In the genomic region with DNA sequence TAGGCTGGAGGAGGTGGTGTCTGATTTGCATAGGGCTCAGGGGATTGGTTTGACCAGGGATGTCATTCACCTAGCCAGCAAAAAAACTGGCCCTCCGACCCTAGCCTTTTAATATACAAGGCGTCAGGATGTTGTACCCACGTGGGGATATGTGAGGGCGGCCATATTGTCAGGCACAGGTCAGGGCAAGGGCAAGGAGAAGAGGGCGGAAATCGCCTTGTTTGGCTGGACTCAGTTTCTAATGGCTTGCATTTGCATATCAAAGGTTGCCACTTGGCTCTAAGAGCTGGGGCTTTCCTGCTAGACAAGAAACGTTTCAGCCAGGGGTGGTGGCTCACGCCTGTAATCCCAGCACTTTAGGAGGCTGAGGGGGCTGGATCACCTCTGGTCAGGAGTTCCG, we compare ENCODE assay signal across 15 cellular contexts. TPM values are rescaled to one million over a fixed set of nuclear protein-coding genes. Genes with fewer than 3 reads are reported as not detected.
DNase-seq lines count a peak whose midpoint lies in the region; ATAC-seq, FAIRE-seq and TF ChIP-seq lines count a peak whose summit lies in the region.
"Had no signal": no experiment of that assay in that cellular context is flagged by ENCODE, and none has a peak within 500 bp of the region (broad histone marks: within the 10 kb centered on the region; RNA-seq: fewer than 3 reads in every experiment).

No MANE protein-coding gene starts in this region.

- no peak for FAIRE-seq in K562 (lab: Jason Lieb, UNC)
- FAIRE-seq: GM12878 had no signal

- H2BK120ac ChIP-seq in H9 (ENCODE audit: low read depth, low read length, poor library complexity, severe bottlenecking) = no peak overlapping the region
- no peak overlapping the region for H2BK120ac ChIP-seq in mesendoderm (ENCODE audit: low read depth, low read length)

- H2AFZ ChIP-seq in H9 (ENCODE audit: low read length) (no peak overlapping the region), K562 (ENCODE audit: low read depth, low read length) (no peak overlapping the region)

- peaks cover 0 to 8% (median 0%) of the 10 kb centered on the region in 3 experiments; a peak in 2 of 7 replicates for H3K36me3 Mint-ChIP-seq in H9 (ENCODE audit: insufficient read depth in 1 of 3, low read depth in 3 of 3)
- H3K36me3 Mint-ChIP-seq: CD8-positive, alpha-beta T cell had no signal

- H3K4me1 ChIP-seq in H9 (ENCODE audit: insufficient read depth, low read length) (no peaks in the 10 kb centered on the region), K562 (replicated peaks in 1 of 2; ENCODE audit: control insufficient read depth in 2 of 2, insufficient read depth in 2 of 2, low read length in 2 of 2) (no peaks in the 10 kb centered on the region; a peak in 2 of 5 replicates), mesendoderm (ENCODE audit: control insufficient read depth, low read depth, low read length) (no peaks in the 10 kb centered on the region)

- H4K8ac ChIP-seq in H9 (replicated peaks; ENCODE audit: insufficient read length, low read depth, low read length) = no peak overlapping the region
- H4K8ac ChIP-seq in mesendoderm (ENCODE audit: low read depth, low read length) = no peak overlapping the region

- no peak overlapping the region for H3K4me3 Mint-ChIP-seq in H9
- H3K4me3 Mint-ChIP-seq: B cell; CD8-positive, alpha-beta T cell had no signal

- H3K27ac ChIP-seq in H9 (ENCODE audit: insufficient read length, low read depth, low read length) (no peak overlapping the region), K562 (ENCODE audit: extremely low read depth, low read depth, low read length) (no peak overlapping the region), mesendoderm (ENCODE audit: low read depth, low read length) (no peak overlapping the region)
- H3K27ac ChIP-seq: BLaER1 treated with 17β-estradiol and CSF1 and Interleukin-3, amounts not matched to agents 10 nM and 100 nM had no signal

- no peak overlapping the region for H2BK20ac ChIP-seq in H9 (ENCODE audit: low read depth, low read length, poor library complexity, severe bottlenecking)

- no peak overlapping the region for H3K9ac ChIP-seq in H9 (ENCODE audit: extremely low read depth, insufficient read length, low read length)
- H3K9ac ChIP-seq in K562 (ENCODE audit: insufficient read depth in 1 of 2, low read depth in 2 of 2, low read length in 2 of 2) = no peak overlapping the region
- H3K9ac ChIP-seq in mesendoderm (ENCODE audit: low read length) = no peak overlapping the region
- H3K9ac ChIP-seq: BLaER1 treated with 17β-estradiol and CSF1 and Interleukin-3, amounts not matched to agents 10 nM and 100 nM had no signal

- CTCF ChIA-PET in K562 (lab: Yijun Ruan, JAX; ENCODE audit: low intra/inter-chr PET ratio) = no interaction called here

- H2BK15ac ChIP-seq in H9 (ENCODE audit: low read depth, low read length) (no peak overlapping the region), mesendoderm (replicated peaks; ENCODE audit: low read depth) (no peak overlapping the region)

- H4K20me1 ChIP-seq in H9 (ENCODE audit: control insufficient read depth, insufficient read depth, insufficient read length) (no peaks in the 10 kb centered on the region), K562 (replicated peaks; ENCODE audit: control insufficient read depth, insufficient read depth, low read length) (no peaks in the 10 kb centered on the region)
- H4K20me1 ChIP-seq: BLaER1 treated with 17β-estradiol and CSF1 and Interleukin-3, amounts not matched to agents 10 nM and 100 nM had no signal

- H3K9me3 Mint-ChIP-seq in H9 = peaks cover 7 to 10% of the 10 kb centered on the region in 2 experiments; a peak in 4 of 5 replicates
- H3K9me3 Mint-ChIP-seq: CD8-positive, alpha-beta T cell had no signal

- H3K18ac ChIP-seq in H9 (ENCODE audit: insufficient read length, low read depth, low read length) (no peak overlapping the region), mesendoderm (ENCODE audit: low read length) (no peak overlapping the region)

- H3K23ac ChIP-seq in H9 (ENCODE audit: insufficient read length, low read depth, low read length) = no peak overlapping the region
- no peak overlapping the region for H3K23ac ChIP-seq in mesendoderm (ENCODE audit: low read length)

- ATAC-seq in K562 = no peak
- ATAC-seq: CD8-positive, alpha-beta T cell; GM12878 had no signal

- no peak overlapping the region for H3K27ac Mint-ChIP-seq in H9
- H3K27ac Mint-ChIP-seq: B cell; CD8-positive, alpha-beta T cell had no signal

- H3K14ac ChIP-seq in H9 (ENCODE audit: insufficient read depth, low read length) = no peak overlapping the region

- H2BK12ac ChIP-seq in H9 (ENCODE audit: insufficient read length, low read depth, low read length) = no peak overlapping the region

- H3K36me3 ChIP-seq in K562 (ENCODE audit: control insufficient read depth, insufficient read depth, low read length) = no peaks in the 10 kb centered on the region
- H3K36me3 ChIP-seq in mesendoderm (ENCODE audit: control insufficient read depth, insufficient read depth, low read length) = no peaks in the 10 kb centered on the region
- H3K36me3 ChIP-seq: BLaER1 treated with 17β-estradiol and CSF1 and Interleukin-3, amounts not matched to agents 10 nM and 100 nM had no signal

- H3K9me3 ChIP-seq in H9 (ENCODE audit: control insufficient read depth, low read depth, low read length) (no peaks in the 10 kb centered on the region), K562 (replicated peaks; ENCODE audit: control insufficient read depth, insufficient read depth, low read depth, low read length) (no peaks in the 10 kb centered on the region)

- H2AK5ac ChIP-seq in H9 (ENCODE audit: insufficient read length, low read length) (no peak overlapping the region), mesendoderm (ENCODE audit: low read length) (no peak overlapping the region)

- BruUV-seq in K562 (replicated peaks; lab: Mats Ljungman, UMichigan) = no TSS peak

- no peak overlapping the region for H4K91ac ChIP-seq in H9 (ENCODE audit: insufficient read length, low read depth, low read length)

- intact Hi-C loops in K562 (cut with micrococcal nuclease) = no loop called here

- peaks cover 4 to 7% of the 10 kb centered on the region in 2 experiments; a peak in 3 of 4 replicates for H3K4me1 Mint-ChIP-seq in H9
- H3K4me1 Mint-ChIP-seq: B cell had no signal

- no peaks in the 10 kb centered on the region for H3K27me3 ChIP-seq in H9 (ENCODE audit: insufficient read depth, low read length)
- no peaks in the 10 kb centered on the region; a peak in 1 of 5 replicates for H3K27me3 ChIP-seq in K562 (ENCODE audit: control insufficient read depth in 2 of 2, insufficient read depth in 2 of 2, low read length in 2 of 2)
- no peaks in the 10 kb centered on the region for H3K27me3 ChIP-seq in mesendoderm (ENCODE audit: insufficient read depth, low read length, poor library complexity)
- H3K27me3 ChIP-seq: BLaER1 treated with 17β-estradiol and CSF1 and Interleukin-3, amounts not matched to agents 10 nM and 100 nM had no signal

- H3K56ac ChIP-seq in H9 (ENCODE audit: insufficient read length, low read depth, low read length) (no peak overlapping the region), mesendoderm (ENCODE audit: low read length) (no peak overlapping the region)

- H3K4me2 ChIP-seq in H9 (ENCODE audit: insufficient read depth, insufficient read length, low read length) = no peak overlapping the region
- no peak overlapping the region for H3K4me2 ChIP-seq in K562 (ENCODE audit: insufficient read depth, low read length)
- H3K4me2 ChIP-seq in mesendoderm (ENCODE audit: low read length) = no peak overlapping the region
- H3K4me2 ChIP-seq: BLaER1 treated with 17β-estradiol and CSF1 and Interleukin-3, amounts not matched to agents 10 nM and 100 nM had no signal

- DNase-seq in H9 (peak; percentile 79), K562 (ENCODE audit: extremely low read depth in 1 of 4, low spot score in 3 of 4) (no peak), iPS DF 19.7 (ENCODE audit: low read depth, low spot score) (peak; percentile 48), mesendoderm (peak; percentile 23), mucosa of gallbladder (ENCODE audit: low spot score) (no peak), GM03348 (ENCODE audit: low spot score) (no peak), COR-L47 (lab: John Stamatoyannopoulos, UW) (no peak)
- DNase-seq: CD8-positive, alpha-beta T cell; DMS153; DMS79; GF-D8; HCEC 1CT had no signal

- H3K79me1 ChIP-seq in H9 (ENCODE audit: insufficient read depth, low read depth, low read length, poor library complexity, severe bottlenecking) (no peaks in the 10 kb centered on the region), mesendoderm (ENCODE audit: low read length) (no peaks in the 10 kb centered on the region)

- no peaks in the 10 kb centered on the region for H3K23me2 ChIP-seq in H9 (ENCODE audit: insufficient read length, low read depth, low read length, poor library complexity, severe bottlenecking)

- WGBS in H9 (ENCODE audit: extremely low coverage, insufficient read length, low lambda C conversion rate) = no CpG with 5 or more reads among the region's 9 CpGs
- 27% methylated on average over 9 of the region's 9 CpGs for WGBS in K562 (ENCODE audit: insufficient coverage, low coverage, missing lambda C conversion rate)
- WGBS in mesendoderm (ENCODE audit: extremely low coverage, insufficient coverage, low lambda C conversion rate) = no CpG with 5 or more reads among the region's 9 CpGs

- no peak for TF ChIP-seq POLR2A in K562 (conservative IDR thresholded peaks at IDR 0.05)

- TF ChIP-seq EP300 in K562 (IDR thresholded peaks at IDR 0.05; ENCODE audit: low read length) = no peak

- in situ Hi-C loops in K562 (cut with MboI) = no loop called here

- H3T11ph ChIP-seq in H9 (ENCODE audit: low read length) = no peak overlapping the region

- H3K4me3 ChIP-seq in K562 = no peak overlapping the region
- no peak overlapping the region for H3K4me3 ChIP-seq in mesendoderm (ENCODE audit: low read length)
- H3K4me3 ChIP-seq: BLaER1 treated with 17β-estradiol and CSF1 and Interleukin-3, amounts not matched to agents 10 nM and 100 nM; GM12878 had no signal

- no peak overlapping the region for H4K5ac ChIP-seq in H9 (ENCODE audit: insufficient read length, low read depth, low read length)
- no peak overlapping the region for H4K5ac ChIP-seq in mesendoderm (ENCODE audit: low read length)

- peaks cover 2% of the 10 kb centered on the region; the same call in 1 of the 2 replicates for H3K27me3 Mint-ChIP-seq in H9 (ENCODE audit: low read depth)

- TF ChIP-seq CTCF in H9 (conservative IDR thresholded peaks at IDR 0.05) (no peak), K562 (IDR thresholded peaks at IDR 0.05 in 2 of 3, conservative IDR thresholded peaks at IDR 0.05 in 1 of 3; ENCODE audit: insufficient read depth in 2 of 3, low read depth in 1 of 3, low read length in 3 of 3) (no peak)

- no peaks in the 10 kb centered on the region for H3K9me1 ChIP-seq in K562 (ENCODE audit: control insufficient read depth, insufficient read depth, low read length)

- POLR2A ChIA-PET in K562 (lab: Yijun Ruan, JAX) = no interaction called here

- H3K4ac ChIP-seq in H9 (ENCODE audit: low read depth, low read length) (no peak overlapping the region), mesendoderm (ENCODE audit: low read depth, low read length) (no peak overlapping the region)

- H3K79me2 ChIP-seq in H9 (ENCODE audit: insufficient read depth, low read length) (no peaks in the 10 kb centered on the region), K562 (ENCODE audit: control insufficient read depth, insufficient read depth, low read length) (no peaks in the 10 kb centered on the region), mesendoderm (ENCODE audit: control insufficient read depth, insufficient read depth, low read length) (no peaks in the 10 kb centered on the region)

- H2BK5ac ChIP-seq in H9 (ENCODE audit: insufficient read length, low read length) (no peak overlapping the region), mesendoderm (ENCODE audit: low read length) (no peak overlapping the region)

- no peak for TF ChIP-seq RAD21 in K562 (CRISPR knock-in tag; conservative IDR thresholded peaks at IDR 0.05 in 1 of 2, IDR thresholded peaks at IDR 0.05 in 1 of 2)

RNA-seq across cellular contexts. Expression of a gene that starts 24.9 kb away (rescaled TPM):
- total RNA-seq in H9 (2021) (39.4 and 43.3 TPM in 2 replicates), K562 (2014; rRNA removed) (16.6 and 23.7 TPM in 2 replicates), K562 (2014; rRNA removed; fragmentation: Illumina TruSeq; extraction: Trizol) (23.7 and 25.8 TPM in 2 replicates), K562 (2015; rRNA removed; fragmentation: Illumina TruSeq; extraction: Trizol) (25.4 and 26.9 TPM in 2 replicates), K562 (2021) (21.3 and 22.9 TPM in 2 replicates), mucosa of gallbladder (19.7 TPM)
- total RNA-seq in K562 (2011; cell fraction: chromatin; rRNA removed; ENCODE audit: low replicate concordance) = 4.8 and 6.2 TPM in 2 replicates
- total RNA-seq in K562 (2011; cell fraction: nucleolus; rRNA removed) = 3.4 and 4.7 TPM in 2 replicates
- total RNA-seq in K562 (2011; cell fraction: nucleoplasm; rRNA removed) = 4.8 and 5.7 TPM in 2 replicates
- polyA plus RNA-seq in K562 (2011; rRNA removed) (22.3 and 22.4 TPM in 2 replicates), K562 (2014; fragmentation: Illumina TruSeq; extraction: Trizol) (38.4 and 41.6 TPM in 2 replicates), K562 (2014; fragmentation: Nextera tagmentation; extraction: Ambion mirVana) (10 to 100 TPM; 72.0 to 76.7 TPM), K562 (2014; rRNA removed) (36.0 and 40.5 TPM in 2 replicates)
- polyA plus RNA-seq in K562 (2011; cell fraction: cytosol; rRNA removed) = 8.3 and 17.8 TPM in 2 replicates
- 3.4 and 5.7 TPM in 2 replicates for polyA plus RNA-seq in K562 (2011; cell fraction: nucleus; rRNA removed)
- 25.5 and 32.5 TPM in 2 replicates for polyA plus RNA-seq in K562 (2012)
- 21.9 and 22.1 TPM in 2 replicates for polyA minus RNA-seq in K562 (2011; rRNA and poly(A)+ RNA removed)
- polyA minus RNA-seq in K562 (2011; cell fraction: cytosol; rRNA and poly(A)+ RNA removed) = 7.0 and 8.6 TPM in 2 replicates
- 2.6 and 4.2 TPM in 2 replicates for polyA minus RNA-seq in K562 (2011; cell fraction: nucleus; rRNA and poly(A)+ RNA removed)
- 52.6 TPM for polyA plus RNA-seq in mesendoderm (2013, experiment 1 of 2)
- 52.5 TPM for polyA plus RNA-seq in mesendoderm (2013, experiment 2 of 2)

Comparison
In these comparisons a context has a peak if more than half of its experiments do, and no peak if none do; other contexts are left out.
1. DNase-seq: peak in H9 (single experiment), iPS DF 19.7 (single experiment) and mesendoderm (single experiment); none in K562 (0 of 4), mucosa of gallbladder (single experiment), GM03348 (single experiment) and COR-L47 (single experiment).